ENCODE assay signal across 8 cellular contexts in the genomic region with DNA sequence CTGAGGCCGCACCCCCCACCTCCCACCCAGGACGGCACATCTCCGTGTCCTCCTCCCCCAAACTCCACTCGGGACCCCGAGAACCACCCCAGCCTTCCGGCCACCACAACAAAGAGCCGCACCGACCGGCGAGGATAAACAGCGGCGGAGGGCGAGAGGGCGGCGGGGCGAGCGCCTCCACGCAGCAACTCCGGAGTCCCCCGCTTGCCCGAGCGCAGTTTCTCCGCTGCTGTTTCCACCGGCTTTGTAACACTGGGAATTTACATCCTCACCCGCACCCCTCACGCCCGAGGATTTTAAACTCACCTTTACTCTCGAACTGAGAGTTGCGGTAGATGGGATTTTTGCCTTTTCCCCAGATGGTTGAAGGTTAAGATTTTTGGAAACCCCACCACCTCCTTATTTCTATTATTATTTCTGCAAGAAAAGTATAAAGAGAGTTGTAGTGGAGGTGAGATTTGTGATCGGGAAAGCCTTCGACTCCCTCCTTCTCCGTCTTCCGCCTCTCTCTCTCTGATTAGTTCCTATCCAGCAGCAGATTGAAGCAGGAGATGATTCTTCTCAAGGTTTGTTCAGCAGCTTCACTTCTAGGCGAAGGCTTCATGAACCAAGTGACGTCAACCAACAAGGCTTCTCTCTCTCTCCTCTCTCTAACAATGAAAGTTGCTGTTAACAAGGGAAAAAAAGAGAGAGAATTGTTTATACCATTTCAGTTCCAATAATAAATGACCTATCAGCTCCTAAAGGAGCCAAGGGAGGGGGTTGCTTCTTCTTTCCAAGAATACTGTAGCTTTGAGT. TPM values are rescaled to one million over a fixed set of nuclear protein-coding genes. Genes with fewer than 3 reads are reported as not detected.
DNase-seq lines count a peak whose midpoint lies in the region; ATAC-seq and TF ChIP-seq lines count a peak whose summit lies in the region.

Gene BAZ2B, minus strand, starts transcription at position 613 of the 798 bp plus-strand sequence. CDS start 137,829 bp downstream, outside the sequence.

- H3K9ac ChIP-seq in BLaER1, result peak within 1 kb of the TSS; percentile 94

- H3K9me3 Mint-ChIP-seq in stimulated activated naive CD8-positive, alpha-beta T cell treated with anti-CD3 and anti-CD28 coated beads, Interleukin-15, amount 100 ng/mL, for 72 hours, result no peaks in the 10 kb centered on the region

- peak; percentile 44 for TF ChIP-seq POLR2A in erythroblast (IDR thresholded peaks at IDR 0.05; ENCODE audit: low read length)

- peak within 1 kb of the TSS; percentile 85 for H3K4me3 ChIP-seq in BLaER1

- ATAC-seq in GM18868 (IDR thresholded peaks at IDR 0.05; ENCODE audit: unreplicated experiment), result peak; percentile 49
- ATAC-seq in HG03066 (IDR thresholded peaks at IDR 0.05; ENCODE audit: low read depth, unreplicated experiment), result peak; percentile 57
- peak; percentile 83 for ATAC-seq in stimulated activated naive CD8-positive, alpha-beta T cell treated with anti-CD3 and anti-CD28 coated beads, Interleukin-15, amount 100 ng/mL, for 72 hours

- DNase-seq in NCI-H226, result peak; percentile 59
- peak; percentile 25 for DNase-seq in activated CD8-positive, alpha-beta memory T cell treated with anti-CD3 and anti-CD28 coated beads, Interleukin-2, amount 50 U/mL, for 4 hours
- peak; percentile 75 to 86 for DNase-seq in erythroblast (lab: John Stamatoyannopoulos, UW)
- peak; percentile 91 for DNase-seq in mesenteric fat pad (ENCODE audit: low spot score)
- DNase-seq in stimulated activated naive CD8-positive, alpha-beta T cell treated with anti-CD3 and anti-CD28 coated beads, Interleukin-15, amount 100 ng/mL, for 72 hours, result peak; percentile 22 to 41

- H3K9me3 ChIP-seq in BLaER1, result no peaks in the 10 kb centered on the region

- H3K4me1 ChIP-seq in BLaER1, result peaks cover 32% of the 10 kb centered on the region

- no peaks in the 10 kb centered on the region for H3K27me3 ChIP-seq in BLaER1

- peaks cover 13% of the 10 kb centered on the region for H3K4me1 Mint-ChIP-seq in stimulated activated naive CD8-positive, alpha-beta T cell treated with anti-CD3 and anti-CD28 coated beads, Interleukin-15, amount 100 ng/mL, for 72 hours

- peaks cover 7% of the 10 kb centered on the region for H3K27me3 Mint-ChIP-seq in stimulated activated naive CD8-positive, alpha-beta T cell treated with anti-CD3 and anti-CD28 coated beads, Interleukin-15, amount 100 ng/mL, for 72 hours

- H3K27ac Mint-ChIP-seq in stimulated activated naive CD8-positive, alpha-beta T cell treated with anti-CD3 and anti-CD28 coated beads, Interleukin-15, amount 100 ng/mL, for 72 hours, result peak within 1 kb of the TSS; percentile 87 to 88

- peak within 1 kb of the TSS; percentile 97 for H3K27ac ChIP-seq in BLaER1

- peak within 1 kb of the TSS; percentile 81 for H3K4me2 ChIP-seq in BLaER1

- no peaks in the 10 kb centered on the region for H3K36me3 ChIP-seq in BLaER1

- H3K4me3 Mint-ChIP-seq in stimulated activated naive CD8-positive, alpha-beta T cell treated with anti-CD3 and anti-CD28 coated beads, Interleukin-15, amount 100 ng/mL, for 72 hours, result peak within 1 kb of the TSS; percentile 90 to 91

- H4K20me1 ChIP-seq in BLaER1, result no peaks in the 10 kb centered on the region

RNA-seq across cellular contexts. Expression of gene BAZ2B, which starts in this region (rescaled TPM):
- total RNA-seq in mesenteric fat pad, result 55.6 TPM

Comparison
In these comparisons a context has a peak if more than half of its experiments do, and no peak if none do; other contexts are left out.
1. Peak in every context shown above with its lines: DNase-seq, ATAC-seq, H3K4me3 ChIP-seq and H3K27ac ChIP-seq.
2. DNase-seq: peak in every context shown above with its lines; median percentile 91 in mesenteric fat pad; 80 in erythroblast; 59 in NCI-H226; 32 in stimulated activated naive CD8-positive, alpha-beta T cell treated with anti-CD3 and anti-CD28 coated beads, Interleukin-15, amount 100 ng/mL, for 72 hours; 25 in activated CD8-positive, alpha-beta memory T cell treated with anti-CD3 and anti-CD28 coated beads, Interleukin-2, amount 50 U/mL, for 4 hours.